In genomic region chrX:86148024-86148511, GRCh38 we compare ENCODE assay signal across 8 cellular contexts. TPM values are rescaled to one million over a fixed set of nuclear protein-coding genes. Genes with fewer than 3 reads are reported as not detected.
DNase-seq lines count a peak whose midpoint lies in the region; TF ChIP-seq lines count a peak whose summit lies in the region.

TSS of gene DACH2 (plus strand) at chrX:86148451.

- H3K79me2 ChIP-seq in fibroblast of lung (ENCODE audit: control insufficient read depth, insufficient read depth, low read length): no peaks in the 10 kb centered on the region

- no peak within 1 kb of the TSS for H3K9ac ChIP-seq in fibroblast of lung (ENCODE audit: insufficient read depth, low read length)
- H3K9ac ChIP-seq in mucosa of stomach (ENCODE audit: low read length): peak within 1 kb of the TSS; percentile 34

- DNase-seq in ELR (ENCODE audit: low read depth) (peak; percentile 2), HAP-1 (ENCODE audit: low spot score in 2 of 2) (peak; percentile 90 to 96), NCI-H2107 treated with DMSO at 0.1 percent for 48 hours (lab: John Stamatoyannopoulos, UW; ENCODE audit: unreplicated experiment) (peak; percentile 3), fibroblast of lung (ENCODE audit: low read depth in 2 of 2) (peak; percentile 45 to 78), SIG-M5 (lab: John Stamatoyannopoulos, UW) (no peak)
- DNase-seq in activated T-cell treated with anti-CD3 and anti-CD28 coated beads, Interleukin-2, amount 50 U/mL, for 1 hour: peak; percentile 42
- peak in 5 of 6 experiments; percentile 8 to 35 (median 20) for DNase-seq in stimulated activated naive CD4-positive, alpha-beta T cell (lab: John Stamatoyannopoulos, UW)

- no peak for TF ChIP-seq CTCF in fibroblast of lung (conservative IDR thresholded peaks at IDR 0.05 in 1 of 2, IDR thresholded peaks at IDR 0.05 in 1 of 2; ENCODE audit: low read depth in 1 of 2, low read length in 2 of 2)

- H3K27me3 ChIP-seq in HAP-1 (ENCODE audit: low read depth) (no peaks in the 10 kb centered on the region), fibroblast of lung (ENCODE audit: control insufficient read depth, insufficient read depth, low read length) (no peaks in the 10 kb centered on the region), mucosa of stomach (ENCODE audit: control insufficient read depth, insufficient read depth, low read length) (peaks cover 11% of the 10 kb centered on the region)

- H3K4me2 ChIP-seq in fibroblast of lung (ENCODE audit: extremely low read depth, insufficient read depth, low read length): peak within 1 kb of the TSS; percentile 58

- H3K27ac ChIP-seq in fibroblast of lung (ENCODE audit: insufficient read depth, low read length): no peak within 1 kb of the TSS

- peaks cover 15% of the 10 kb centered on the region for H3K4me1 ChIP-seq in HAP-1
- H3K4me1 ChIP-seq in fibroblast of lung (ENCODE audit: control insufficient read depth, extremely low read depth, insufficient read depth, low read length): no peaks in the 10 kb centered on the region
- H3K4me1 ChIP-seq in mucosa of stomach (ENCODE audit: control insufficient read depth, insufficient read depth, low read length): no peaks in the 10 kb centered on the region

- H3K36me3 ChIP-seq in HAP-1 (replicated peaks) (no peaks in the 10 kb centered on the region), fibroblast of lung (ENCODE audit: control insufficient read depth, insufficient read depth, low read length) (no peaks in the 10 kb centered on the region), mucosa of stomach (ENCODE audit: control insufficient read depth, insufficient read depth, low read length) (no peaks in the 10 kb centered on the region)

- H4K20me1 ChIP-seq in fibroblast of lung (ENCODE audit: control insufficient read depth, extremely low read depth, insufficient read depth, low read length): no peaks in the 10 kb centered on the region

- H3K9me3 ChIP-seq in HAP-1 (no peaks in the 10 kb centered on the region), fibroblast of lung (ENCODE audit: control insufficient read depth, insufficient read depth, low read depth, low read length) (no peaks in the 10 kb centered on the region), mucosa of stomach (ENCODE audit: control insufficient read depth, low read length) (no peaks in the 10 kb centered on the region)

- H3K4me3 ChIP-seq in HAP-1 (peak within 1 kb of the TSS; percentile 62), fibroblast of lung (replicated peaks in 1 of 4; ENCODE audit: control extremely low read depth in 1 of 4, insufficient read depth in 1 of 4, low read depth in 3 of 4, low read length in 4 of 4) (peak within 1 kb of the TSS; percentile 38 to 78 (median 58)), mucosa of stomach (ENCODE audit: low read length) (peak within 1 kb of the TSS; percentile 41)

- in situ Hi-C loops in HAP-1 (cut with MboI; ENCODE audit: low sequenced_read_pairs): no loop called here

- H2AFZ ChIP-seq in fibroblast of lung (ENCODE audit: low read length): peak within 1 kb of the TSS; percentile 73

RNA-seq across cellular contexts. Expression of gene DACH2, which starts in this region (rescaled TPM):
- 0.51 and 0.99 TPM in 2 replicates for total RNA-seq in fibroblast of lung
- 0.24 and 2.4 TPM in 2 replicates for polyA plus RNA-seq in fibroblast of lung
- 0.08 and 1.5 TPM in 2 replicates for polyA plus RNA-seq in fibroblast of lung (2012)
- polyA minus RNA-seq in fibroblast of lung (ENCODE audit: low replicate concordance): 0.71 and 4.2 TPM in 2 replicates
